In the genomic region with DNA sequence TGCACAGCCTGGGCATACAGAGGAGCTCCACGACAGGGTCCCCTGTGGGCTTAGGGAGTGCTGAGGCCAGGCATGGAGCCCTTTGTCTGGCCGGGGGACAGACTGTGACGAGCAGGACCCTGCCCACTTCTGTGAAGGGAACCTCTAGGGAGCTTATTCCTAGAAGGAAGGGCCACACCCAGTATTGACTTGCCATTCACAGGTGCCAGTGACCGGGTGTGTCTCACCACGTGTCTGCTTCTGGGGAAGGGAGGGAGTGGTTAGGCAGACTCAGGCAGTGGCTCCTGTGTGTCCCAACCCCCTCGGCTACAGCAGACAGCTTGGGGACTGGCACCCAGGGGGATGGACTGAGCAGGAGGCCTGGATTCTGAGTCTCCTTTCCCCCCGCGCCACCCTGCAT, we compare ENCODE assay signal across 1 cellular context.
TF ChIP-seq lines count a peak whose summit lies in the region.

No MANE protein-coding gene starts in this region.

TF ChIP-seq in IMR-90, 13 proteins besides CTCF, POLR2A, EP300 and RAD21 (continued from another document):
- no peak for TF ChIP-seq MXI1 (IDR thresholded peaks at IDR 0.05; ENCODE audit: borderline replicate concordance, low read depth, low read length)
- TF ChIP-seq NFE2L2 (IDR thresholded peaks at IDR 0.05; ENCODE audit: low read depth, low read length) = no peak
- TF ChIP-seq RFX5 (IDR thresholded peaks at IDR 0.05; ENCODE audit: low read depth, low read length) = no peak
- TF ChIP-seq CEBPB (IDR thresholded peaks at IDR 0.05; ENCODE audit: low read depth, low read length) = no peak
- TF ChIP-seq SMC3 (IDR thresholded peaks at IDR 0.05; ENCODE audit: low read depth, low read length) = no peak
- TF ChIP-seq, protein P1, sequence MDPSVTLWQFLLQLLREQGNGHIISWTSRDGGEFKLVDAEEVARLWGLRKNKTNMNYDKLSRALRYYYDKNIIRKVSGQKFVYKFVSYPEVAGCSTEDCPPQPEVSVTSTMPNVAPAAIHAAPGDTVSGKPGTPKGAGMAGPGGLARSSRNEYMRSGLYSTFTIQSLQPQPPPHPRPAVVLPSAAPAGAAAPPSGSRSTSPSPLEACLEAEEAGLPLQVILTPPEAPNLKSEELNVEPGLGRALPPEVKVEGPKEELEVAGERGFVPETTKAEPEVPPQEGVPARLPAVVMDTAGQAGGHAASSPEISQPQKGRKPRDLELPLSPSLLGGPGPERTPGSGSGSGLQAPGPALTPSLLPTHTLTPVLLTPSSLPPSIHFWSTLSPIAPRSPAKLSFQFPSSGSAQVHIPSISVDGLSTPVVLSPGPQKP (IDR thresholded peaks at IDR 0.05; ENCODE audit: borderline replicate concordance, low read depth, low read length) = no peak
- no peak for TF ChIP-seq RCOR1 (IDR thresholded peaks at IDR 0.05; ENCODE audit: insufficient replicate concordance, low read length)
- no peak for TF ChIP-seq BHLHE40 (IDR thresholded peaks at IDR 0.05; ENCODE audit: low read depth, low read length)
